Comparison of ENCODE assay signal across 19 cellular contexts in genomic region chr16:49576173-49576494, GRCh38.
"Had no signal": no experiment of that assay in that cellular context is flagged by ENCODE, and none has a peak within 500 bp of the region (broad histone marks: within the 10 kb centered on the region; RNA-seq: fewer than 3 reads in every experiment).

No MANE protein-coding gene starts in this region.

- H3K4me1 ChIP-seq: lower lobe of right lung, upper lobe of right lung had no signal

- H3K27ac ChIP-seq: epithelial cell of prostate, esophagus muscularis mucosa, gastroesophageal sphincter, left ventricle myocardium inferior, lower lobe of right lung, neutrophil, right atrium auricular region, upper lobe of right lung had no signal

- H3K27me3 ChIP-seq: esophagus muscularis mucosa, gastroesophageal sphincter, neutrophil, right atrium auricular region, testis, tibial nerve, upper lobe of right lung had no signal

- H3K9me3 ChIP-seq: gastroesophageal sphincter, left ventricle myocardium inferior, lower lobe of right lung, neutrophil, right atrium auricular region, testis, tibial nerve, upper lobe of right lung had no signal

- H3K36me3 ChIP-seq: esophagus muscularis mucosa, left ventricle myocardium inferior, lower lobe of right lung, neutrophil, right atrium auricular region, tibial nerve, upper lobe of right lung had no signal

- DNase-seq: central memory CD4-positive, alpha-beta T cell; cortex of kidney; effector memory CD8-positive, alpha-beta T cell; natural killer cell; stimulated activated CD4-positive, alpha-beta T cell treated with anti-CD3 and anti-CD28 coated beads, Interleukin-15, amount 100 ng/mL, for 24 hours; stimulated activated CD4-positive, alpha-beta T cell treated with anti-CD3 and anti-CD28 coated beads, Interleukin-1b, Interleukin-23, amount 100 ng/mL, for 48 hours; stimulated activated CD4-positive, alpha-beta T cell treated with anti-CD3 and anti-CD28 coated beads, Interleukin-4, amount 100 ng/mL, for 4 hours; stimulated activated naive CD8-positive, alpha-beta T cell treated with anti-CD3 and anti-CD28 coated beads, Interleukin-15, amount 100 ng/mL, for 72 hours; testis; upper lobe of right lung had no signal

- FAIRE-seq: kidney had no signal

- H3K4me3 ChIP-seq: esophagus muscularis mucosa, gastroesophageal sphincter, left ventricle myocardium inferior, lower lobe of right lung, right atrium auricular region, testis, tibial nerve, upper lobe of right lung had no signal
